Comparison of ENCODE assay signal across 1 cellular context in the genomic region with DNA sequence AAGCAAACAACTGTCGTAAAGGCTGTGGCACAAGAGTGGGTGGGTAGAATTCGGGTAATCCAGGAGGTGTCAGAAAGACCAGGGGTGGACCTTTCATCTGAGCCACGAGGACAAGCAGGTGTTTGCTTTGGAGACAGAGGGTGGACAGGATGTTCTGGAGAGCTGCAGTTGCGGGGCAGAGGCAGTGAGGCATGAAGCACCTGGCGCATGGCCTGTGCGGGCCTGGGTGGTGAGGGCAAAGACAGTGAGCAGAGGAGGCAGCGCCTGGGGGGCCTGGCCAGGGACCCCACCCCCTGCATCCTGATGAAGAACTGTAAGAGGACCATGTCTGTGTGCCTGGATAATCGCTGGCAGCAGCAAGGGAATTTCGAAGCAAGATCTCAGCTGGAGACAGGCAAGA.
TF ChIP-seq lines count a peak whose summit lies in the region.

No MANE protein-coding gene starts in this region.

TF ChIP-seq in HepG2, 621 proteins besides CTCF, POLR2A, EP300 and RAD21:
- TF ChIP-seq, protein P1, sequence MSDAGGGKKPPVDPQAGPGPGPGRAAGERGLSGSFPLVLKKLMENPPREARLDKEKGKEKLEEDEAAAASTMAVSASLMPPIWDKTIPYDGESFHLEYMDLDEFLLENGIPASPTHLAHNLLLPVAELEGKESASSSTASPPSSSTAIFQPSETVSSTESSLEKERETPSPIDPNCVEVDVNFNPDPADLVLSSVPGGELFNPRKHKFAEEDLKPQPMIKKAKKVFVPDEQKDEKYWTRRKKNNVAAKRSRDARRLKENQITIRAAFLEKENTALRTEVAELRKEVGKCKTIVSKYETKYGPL (CRISPR knock-in tag; IDR thresholded peaks at IDR 0.05): no peak
- TF ChIP-seq ZKSCAN8 (CRISPR knock-in tag; IDR thresholded peaks at IDR 0.05; ENCODE audit: borderline replicate concordance) (no peak), RORA (CRISPR knock-in tag; IDR thresholded peaks at IDR 0.05) (no peak), KAT8 (CRISPR knock-in tag; IDR thresholded peaks at IDR 0.05) (no peak), NONO (IDR thresholded peaks at IDR 0.05) (no peak), NONO (CRISPR knock-in tag; conservative IDR thresholded peaks at IDR 0.05) (no peak), ZFAT (CRISPR knock-in tag; conservative IDR thresholded peaks at IDR 0.05) (no peak), ZNF740 (CRISPR knock-in tag; IDR thresholded peaks at IDR 0.05) (no peak), SIN3B (IDR thresholded peaks at IDR 0.05; ENCODE audit: low read length) (no peak), SAFB2 (CRISPR knock-in tag; IDR thresholded peaks at IDR 0.05; ENCODE audit: borderline replicate concordance, low read depth) (no peak), SKI (IDR thresholded peaks at IDR 0.05; ENCODE audit: partially characterized antibody) (no peak), TERF1 (CRISPR knock-in tag; IDR thresholded peaks at IDR 0.05) (no peak), NCOR1 (IDR thresholded peaks at IDR 0.05; ENCODE audit: borderline replicate concordance, low read length) (no peak), RAD51 (IDR thresholded peaks at IDR 0.05; ENCODE audit: borderline replicate concordance) (no peak), KDM2A (CRISPR knock-in tag; IDR thresholded peaks at IDR 0.05; ENCODE audit: borderline replicate concordance, low read depth) (no peak), HMGXB4 (CRISPR knock-in tag; IDR thresholded peaks at IDR 0.05; ENCODE audit: borderline replicate concordance in 1 of 2, low read depth in 1 of 2) (no peak), BCLAF1 (IDR thresholded peaks at IDR 0.05) (no peak)
- TF ChIP-seq, protein P2, sequence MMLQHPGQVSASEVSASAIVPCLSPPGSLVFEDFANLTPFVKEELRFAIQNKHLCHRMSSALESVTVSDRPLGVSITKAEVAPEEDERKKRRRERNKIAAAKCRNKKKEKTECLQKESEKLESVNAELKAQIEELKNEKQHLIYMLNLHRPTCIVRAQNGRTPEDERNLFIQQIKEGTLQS (CRISPR knock-in tag; IDR thresholded peaks at IDR 0.05): no peak
- TF ChIP-seq, protein P3, sequence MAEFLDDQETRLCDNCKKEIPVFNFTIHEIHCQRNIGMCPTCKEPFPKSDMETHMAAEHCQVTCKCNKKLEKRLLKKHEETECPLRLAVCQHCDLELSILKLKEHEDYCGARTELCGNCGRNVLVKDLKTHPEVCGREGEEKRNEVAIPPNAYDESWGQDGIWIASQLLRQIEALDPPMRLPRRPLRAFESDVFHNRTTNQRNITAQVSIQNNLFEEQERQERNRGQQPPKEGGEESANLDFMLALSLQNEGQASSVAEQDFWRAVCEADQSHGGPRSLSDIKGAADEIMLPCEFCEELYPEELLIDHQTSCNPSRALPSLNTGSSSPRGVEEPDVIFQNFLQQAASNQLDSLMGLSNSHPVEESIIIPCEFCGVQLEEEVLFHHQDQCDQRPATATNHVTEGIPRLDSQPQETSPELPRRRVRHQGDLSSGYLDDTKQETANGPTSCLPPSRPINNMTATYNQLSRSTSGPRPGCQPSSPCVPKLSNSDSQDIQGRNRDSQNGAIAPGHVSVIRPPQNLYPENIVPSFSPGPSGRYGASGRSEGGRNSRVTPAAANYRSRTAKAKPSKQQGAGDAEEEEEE (CRISPR knock-in tag; IDR thresholded peaks at IDR 0.05; ENCODE audit: borderline replicate concordance): no peak
- TF ChIP-seq, protein P4, sequence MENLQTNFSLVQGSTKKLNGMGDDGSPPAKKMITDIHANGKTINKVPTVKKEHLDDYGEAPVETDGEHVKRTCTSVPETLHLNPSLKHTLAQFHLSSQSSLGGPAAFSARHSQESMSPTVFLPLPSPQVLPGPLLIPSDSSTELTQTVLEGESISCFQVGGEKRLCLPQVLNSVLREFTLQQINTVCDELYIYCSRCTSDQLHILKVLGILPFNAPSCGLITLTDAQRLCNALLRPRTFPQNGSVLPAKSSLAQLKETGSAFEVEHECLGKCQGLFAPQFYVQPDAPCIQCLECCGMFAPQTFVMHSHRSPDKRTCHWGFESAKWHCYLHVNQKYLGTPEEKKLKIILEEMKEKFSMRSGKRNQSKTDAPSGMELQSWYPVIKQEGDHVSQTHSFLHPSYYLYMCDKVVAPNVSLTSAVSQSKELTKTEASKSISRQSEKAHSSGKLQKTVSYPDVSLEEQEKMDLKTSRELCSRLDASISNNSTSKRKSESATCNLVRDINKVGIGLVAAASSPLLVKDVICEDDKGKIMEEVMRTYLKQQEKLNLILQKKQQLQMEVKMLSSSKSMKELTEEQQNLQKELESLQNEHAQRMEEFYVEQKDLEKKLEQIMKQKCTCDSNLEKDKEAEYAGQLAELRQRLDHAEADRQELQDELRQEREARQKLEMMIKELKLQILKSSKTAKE (CRISPR knock-in tag; IDR thresholded peaks at IDR 0.05; ENCODE audit: borderline replicate concordance): no peak
